In genomic region chr2:203585541-203585940, GRCh38 we compare ENCODE assay signal across 22 cellular contexts. TPM values are rescaled to one million over a fixed set of nuclear protein-coding genes. Genes with fewer than 3 reads are reported as not detected.
DNase-seq lines count a peak whose midpoint lies in the region; ATAC-seq, FAIRE-seq and TF ChIP-seq lines count a peak whose summit lies in the region.
"Had no signal": no experiment of that assay in that cellular context is flagged by ENCODE, and none has a peak within 500 bp of the region (broad histone marks: within the 10 kb centered on the region; RNA-seq: fewer than 3 reads in every experiment).

No MANE protein-coding gene starts in this region.

- CTCF ChIA-PET in GM10248 (lab: Yijun Ruan, JAX), result interaction anchor here (1.0 kb wide), 1 partner anchor 79 kb away, joined by 3 read pairs; no protein-coding TSS in a partner anchor

- no peak overlapping the region for H3K9ac ChIP-seq in SK-N-MC (ENCODE audit: insufficient read length)
- H3K9ac ChIP-seq: KMS-11 had no signal

- H3K27me3 Mint-ChIP-seq in mesothelial cell of epicardium (ENCODE audit: low read depth), result no peaks in the 10 kb centered on the region

- FAIRE-seq in H54 (lab: Jason Lieb, UNC), result peak; percentile 20
- FAIRE-seq: small intestine, TTC549 had no signal

- no peak for TF ChIP-seq POLR2A in H54 (IDR thresholded peaks at IDR 0.05; ENCODE audit: low read depth, low read length)

- H3K4me3 Mint-ChIP-seq in mesothelial cell of epicardium, result no peak overlapping the region

- no peaks in the 10 kb centered on the region for H3K9me3 Mint-ChIP-seq in mesothelial cell of epicardium
- no peaks in the 10 kb centered on the region for H3K9me3 Mint-ChIP-seq in activated naive CD4-positive, alpha-beta T cell treated with anti-CD3 and anti-CD28 coated beads, Interleukin-2, amount 50 U/mL, for 72 hours

- POLR2A ChIA-PET in GM10248 (lab: Yijun Ruan, JAX), result no interaction called here

- H3K9me3 ChIP-seq in SK-N-MC (ENCODE audit: low read depth, low read length), result no peaks in the 10 kb centered on the region
- H3K9me3 ChIP-seq: thyroid gland had no signal

- no peaks in the 10 kb centered on the region for H3K36me3 Mint-ChIP-seq in mesothelial cell of epicardium
- no peaks in the 10 kb centered on the region for H3K36me3 Mint-ChIP-seq in activated naive CD4-positive, alpha-beta T cell treated with anti-CD3 and anti-CD28 coated beads, Interleukin-2, amount 50 U/mL, for 72 hours

- peak overlapping the region; percentile 62 for H3K4me3 ChIP-seq in SK-N-MC
- H3K4me3 ChIP-seq: thyroid gland had no signal

- ATAC-seq in activated naive CD4-positive, alpha-beta T cell treated with anti-CD3 and anti-CD28 coated beads, Interleukin-2, amount 50 U/mL, for 72 hours, result no peak
- no peak for ATAC-seq in GM18861 (IDR thresholded peaks at IDR 0.05; ENCODE audit: unreplicated experiment)
- ATAC-seq: left ventricle myocardium superior, Panc1 had no signal

- peak overlapping the region; percentile 40; the same call in 1 of the 2 replicates for H3K27ac ChIP-seq in SK-N-MC
- H3K27ac ChIP-seq: epithelial cell of prostate, KMS-11, thyroid gland had no signal

- no peaks in the 10 kb centered on the region for H3K36me3 ChIP-seq in SK-N-MC (ENCODE audit: insufficient read depth, low read length)
- H3K36me3 ChIP-seq: thyroid gland had no signal

- TF ChIP-seq CTCF in mesothelial cell of epicardium (IDR thresholded peaks at IDR 0.05; ENCODE audit: unreplicated experiment), result no peak
- no peak for TF ChIP-seq CTCF in GM10248 (IDR thresholded peaks at IDR 0.05; ENCODE audit: control extremely low read depth, extremely low read depth, low read depth, missing control alignments)

- DNase-seq in DMS53 treated with DMSO at 0.1 percent for 48 hours (lab: John Stamatoyannopoulos, UW; ENCODE audit: unreplicated experiment), result peak; percentile 41
- DNase-seq in H54 (ENCODE audit: insufficient read length, low spot score), result no peak
- DNase-seq in SK-N-MC (ENCODE audit: low read depth, low spot score), result no peak
- no peak for DNase-seq in mesothelial cell of epicardium (ENCODE audit: low spot score in 2 of 2, unreplicated experiment in 2 of 2)
- no peak for DNase-seq in GM10248 (ENCODE audit: extremely low spot score)
- no peak for DNase-seq in activated naive CD4-positive, alpha-beta T cell treated with anti-CD3 and anti-CD28 coated beads, Interleukin-2, amount 50 U/mL, for 72 hours (ENCODE audit: low spot score in 2 of 2)
- DNase-seq: activated CD4-positive, alpha-beta T cell treated with anti-CD3 and anti-CD28 coated beads, Interleukin-2, amount 50 U/mL, for 4 hours; activated naive CD4-positive, alpha-beta T cell treated with anti-CD3 and anti-CD28 coated beads, Interleukin-2, amount 50 U/mL, for 16 hours; activated T-cell treated with anti-CD3 and anti-CD28 coated beads, Interleukin-2, amount 50 U/mL, for 1 hour; dermis blood vessel endothelial cell; H7; left ventricle myocardium superior; NCI-H1092 treated with DMSO at 0.1 percent for 48 hours; posterior cingulate gyrus; SW 1271; thyroid gland had no signal

- H3K27ac Mint-ChIP-seq in mesothelial cell of epicardium, result peak overlapping the region; percentile 86
- H3K27ac Mint-ChIP-seq in activated naive CD4-positive, alpha-beta T cell treated with anti-CD3 and anti-CD28 coated beads, Interleukin-2, amount 50 U/mL, for 72 hours, result no peak overlapping the region

- peaks cover 49% of the 10 kb centered on the region for H3K4me1 Mint-ChIP-seq in mesothelial cell of epicardium

RNA-seq across cellular contexts. Expression of gene RAPH1, which starts 50.4 kb away (rescaled TPM):
- 25.2 to 30.3 TPM (median 27.1 TPM) in 3 replicates for total RNA-seq in mesothelial cell of epicardium
- total RNA-seq in activated naive CD4-positive, alpha-beta T cell treated with anti-CD3 and anti-CD28 coated beads, Interleukin-2, amount 50 U/mL, for 72 hours, result 1 to 10 TPM; 7.7 to 9.0 TPM
